Comparison of ENCODE assay signal across 17 cellular contexts in genomic region chr1:221794925-221795324, GRCh38. TPM values are rescaled to one million over a fixed set of nuclear protein-coding genes. Genes with fewer than 3 reads are reported as not detected.
A peak's percentile ranks its signal among the peaks of the same experiment; 100 is the strongest.
DNase-seq lines count a peak whose midpoint lies in the region; ATAC-seq lines count a peak whose summit lies in the region.
"Had no signal": no experiment of that assay in that cellular context is flagged by ENCODE, and none has a peak within 500 bp of the region (broad histone marks: within the 10 kb centered on the region; RNA-seq: fewer than 3 reads in every experiment).

No MANE protein-coding gene starts in this region.

- peaks cover 59% of the 10 kb centered on the region for H3K4me1 Mint-ChIP-seq in stimulated activated naive CD8-positive, alpha-beta T cell treated with anti-CD3 and anti-CD28 coated beads, Interleukin-15, Interleukin-2, amounts not matched to agents 100 ng/mL and 50 ng/mL, for 24 hours (ENCODE audit: low read depth)
- H3K4me1 Mint-ChIP-seq in activated T-helper 17 cell treated with anti-CD3 and anti-CD28 coated beads, Interleukin-2, amount 50 U/mL, for 72 hours = peaks cover 20% of the 10 kb centered on the region

- H3K36me3 Mint-ChIP-seq in stimulated activated naive CD8-positive, alpha-beta T cell treated with anti-CD3 and anti-CD28 coated beads, Interleukin-15, Interleukin-2, amounts not matched to agents 100 ng/mL and 50 ng/mL, for 24 hours (ENCODE audit: low read depth) = peaks cover 11% of the 10 kb centered on the region
- H3K36me3 Mint-ChIP-seq in activated T-helper 17 cell treated with anti-CD3 and anti-CD28 coated beads, Interleukin-2, amount 50 U/mL, for 72 hours (ENCODE audit: low read depth) = no peaks in the 10 kb centered on the region
- H3K36me3 Mint-ChIP-seq: CD14-positive monocyte had no signal

- H3K9me3 Mint-ChIP-seq in stimulated activated naive CD8-positive, alpha-beta T cell treated with anti-CD3 and anti-CD28 coated beads, Interleukin-15, Interleukin-2, amounts not matched to agents 100 ng/mL and 50 ng/mL, for 24 hours = peaks cover 21% of the 10 kb centered on the region
- H3K9me3 Mint-ChIP-seq in activated T-helper 17 cell treated with anti-CD3 and anti-CD28 coated beads, Interleukin-2, amount 50 U/mL, for 72 hours = peaks cover 5% of the 10 kb centered on the region

- no peak for DNase-seq in stimulated activated naive CD8-positive, alpha-beta T cell treated with anti-CD3 and anti-CD28 coated beads, Interleukin-15, Interleukin-2, amounts not matched to agents 100 U/mL and 50 U/mL, for 24 hours
- DNase-seq in kidney tubule cell (ENCODE audit: low spot score) = peak; percentile 83
- DNase-seq in NCI-H748 treated with DMSO at 0.1 percent for 48 hours (lab: John Stamatoyannopoulos, UW) = no peak
- DNase-seq: amniotic stem cell, brain microvascular endothelial cell, lower lobe of right lung, mucosa of descending colon, NCI-H2029 treated with DMSO at 0.1 percent for 48 hours, NCI-H226, ovary, substantia nigra, upper lobe of left lung had no signal

- no peaks in the 10 kb centered on the region for H3K27me3 Mint-ChIP-seq in stimulated activated naive CD8-positive, alpha-beta T cell treated with anti-CD3 and anti-CD28 coated beads, Interleukin-15, Interleukin-2, amounts not matched to agents 100 ng/mL and 50 ng/mL, for 24 hours
- no peaks in the 10 kb centered on the region for H3K27me3 Mint-ChIP-seq in activated T-helper 17 cell treated with anti-CD3 and anti-CD28 coated beads, Interleukin-2, amount 50 U/mL, for 72 hours

- no peak for ATAC-seq in stimulated activated naive CD8-positive, alpha-beta T cell treated with anti-CD3 and anti-CD28 coated beads, Interleukin-15, Interleukin-2, amounts not matched to agents 100 U/mL and 50 U/mL, for 24 hours
- peak; percentile 46 for ATAC-seq in activated T-helper 17 cell treated with anti-CD3 and anti-CD28 coated beads, Interleukin-2, amount 50 U/mL, for 72 hours (replicated peaks)
- ATAC-seq in HG03135 (IDR thresholded peaks at IDR 0.05; ENCODE audit: unreplicated experiment) = no peak
- ATAC-seq in GM18867 (IDR thresholded peaks at IDR 0.05; ENCODE audit: unreplicated experiment) = no peak
- ATAC-seq: lower lobe of right lung had no signal

- H3K4me3 Mint-ChIP-seq in stimulated activated naive CD8-positive, alpha-beta T cell treated with anti-CD3 and anti-CD28 coated beads, Interleukin-15, Interleukin-2, amounts not matched to agents 100 ng/mL and 50 ng/mL, for 24 hours = peak overlapping the region; percentile 71
- H3K4me3 Mint-ChIP-seq in activated T-helper 17 cell treated with anti-CD3 and anti-CD28 coated beads, Interleukin-2, amount 50 U/mL, for 72 hours = peak overlapping the region; percentile 49
- H3K4me3 Mint-ChIP-seq: CD14-positive monocyte had no signal

- peak overlapping the region; percentile 95 for H3K27ac Mint-ChIP-seq in stimulated activated naive CD8-positive, alpha-beta T cell treated with anti-CD3 and anti-CD28 coated beads, Interleukin-15, Interleukin-2, amounts not matched to agents 100 ng/mL and 50 ng/mL, for 24 hours
- H3K27ac Mint-ChIP-seq in activated T-helper 17 cell treated with anti-CD3 and anti-CD28 coated beads, Interleukin-2, amount 50 U/mL, for 72 hours = peak overlapping the region; percentile 86

RNA-seq across cellular contexts. Expression of gene DUSP10, which starts 53.0 kb away (rescaled TPM):
- total RNA-seq in activated T-helper 17 cell treated with anti-CD3 and anti-CD28 coated beads, Interleukin-2, amount 50 U/mL, for 72 hours = 10 to 100 TPM in 1 of 2 donors, 1 to 10 TPM in 1; 8.2 to 11.7 TPM
